35 cellular contexts compared by ENCODE assay signal in genomic region chr19:47475460-47475859, GRCh38. TPM values are rescaled to one million over a fixed set of nuclear protein-coding genes. Genes with fewer than 3 reads are reported as not detected.
"Had no signal": no experiment of that assay in that cellular context is flagged by ENCODE, and none has a peak within 500 bp of the region (broad histone marks: within the 10 kb centered on the region; RNA-seq: fewer than 3 reads in every experiment).

No MANE protein-coding gene starts in this region.

- H3K9me3 ChIP-seq: ascending aorta, breast epithelium, Peyer's patch had no signal

- H3K27me3 ChIP-seq: ascending aorta had no signal

- H3K36me3 ChIP-seq: ascending aorta, breast epithelium, Peyer's patch had no signal

- H3K9ac ChIP-seq: KMS-11 had no signal

- H3K4me3 ChIP-seq: ascending aorta, breast epithelium, Peyer's patch had no signal

- H3K27ac ChIP-seq: ascending aorta, breast epithelium, KMS-11, Peyer's patch had no signal

- DNase-seq: activated CD4-positive, alpha-beta memory T cell treated with anti-CD3 and anti-CD28 coated beads, Interleukin-2, amount 10 ng/mL, durations not matched to agents 7 days and 5 days; activated CD4-positive, alpha-beta T cell treated with anti-CD3 and anti-CD28 coated beads for 1 hour; activated CD4-positive, alpha-beta T cell treated with anti-CD3 and anti-CD28 coated beads for 48 hours; activated CD4-positive, CD25-positive, alpha-beta regulatory T cell; activated effector memory CD4-positive, alpha-beta T cell treated with anti-CD3 and anti-CD28 coated beads, Interleukin-2, amount 50 U/mL, for 16 hours; activated naive CD4-positive, alpha-beta T cell; activated naive CD4-positive, alpha-beta T cell treated with anti-CD3 and anti-CD28 coated beads, Interleukin-2, amount 50 U/mL, for 16 hours; activated naive CD8-positive, alpha-beta T cell treated with anti-CD3 and anti-CD28 coated beads for 36 hours; activated T-cell treated with anti-CD3 and anti-CD28 coated beads, Interleukin-2, amount 50 U/mL, for 1 hour; activated T-cell treated with anti-CD3 and anti-CD28 coated beads, Interleukin-2, amount 50 U/mL, for 72 hours; amygdala; MM.1S; NCI-H1092 treated with DMSO at 0.1 percent for 48 hours; NCI-H1417; NCI-H146; NCI-H187; NCI-H2081 treated with DMSO at 0.1 percent for 48 hours; NCI-H446 treated with DMSO at 0.1 percent for 48 hours; NCI-H524; NCI-H69; NCI-H82; PC-3; Peyer's patch; RPMI8226; SHP77 treated with DMSO at 0.1 percent for 48 hours; T-cell; T-helper 2 cell; T-helper 9 cell; WERI-Rb-1 had no signal

- H3K4me2 ChIP-seq: KMS-11 had no signal

- ATAC-seq: activated T-cell treated with anti-CD3 and anti-CD28 coated beads, Interleukin-2, amount 50 U/mL, for 72 hours; activated T-helper 17 cell treated with anti-CD3 and anti-CD28 coated beads, Interleukin-2, amount 50 U/mL, for 72 hours; PC-3; SK-N-SH treated with all-trans-retinoic acid at 6 μM for 48 hours; T-cell had no signal

RNA-seq across cellular contexts. Expression of gene SLC8A2, which starts 3.8 kb away (rescaled TPM):
- total RNA-seq: activated CD4-positive, alpha-beta memory T cell treated with anti-CD3 and anti-CD28 coated beads, Interleukin-2, amount 10 ng/mL, durations not matched to agents 7 days and 5 days; activated CD8-positive, alpha-beta memory T cell treated with anti-CD3 and anti-CD28 coated beads for 36 hours; ascending aorta; T-cell had no signal

RNA-seq across cellular contexts. Expression of gene MEIS3, which starts 56.1 kb away (rescaled TPM):
- total RNA-seq: activated CD8-positive, alpha-beta memory T cell treated with anti-CD3 and anti-CD28 coated beads for 36 hours; activated naive CD8-positive, alpha-beta T cell treated with anti-CD3 and anti-CD28 coated beads for 36 hours had no signal
